In genomic region chr20:46757754-46758678, GRCh38 we compare ENCODE assay signal across 8 cellular contexts. TPM values are rescaled to one million over a fixed set of nuclear protein-coding genes. Genes with fewer than 3 reads are reported as not detected.
A peak's percentile ranks its signal among the peaks of the same experiment; 100 is the strongest.
DNase-seq lines count a peak whose midpoint lies in the region; ATAC-seq and TF ChIP-seq lines count a peak whose summit lies in the region.

No MANE protein-coding gene starts in this region.

- CTCF ChIA-PET in RWPE1 (lab: Yijun Ruan, JAX) = interaction anchor here (0.5 to 3.4 kb wide), 26 partner anchors 8 to 1412 kb away, joined by 3 to 29 read pairs (median 4); partner anchors contain the start of gene ZSWIM1

- H3K27ac ChIP-seq in RWPE1 = no peak overlapping the region

- POLR2A ChIA-PET in RWPE1 (lab: Yijun Ruan, JAX; ENCODE audit: low non-redundant PET) = no interaction called here

- DNase-seq in DMS53 treated with DMSO at 0.1 percent for 48 hours (lab: John Stamatoyannopoulos, UW; ENCODE audit: unreplicated experiment) (peak; percentile 59), LoVo (ENCODE audit: low spot score) (peak; percentile 39), RWPE1 (ENCODE audit: low spot score) (peak; percentile 87), globus pallidus (ENCODE audit: low spot score) (peak; percentile 16), renal cortical epithelial cell (ENCODE audit: low read depth) (peak; percentile 37)
- peak; percentile 59 for DNase-seq in activated naive CD4-positive, alpha-beta T cell treated with Interleukin-2 at 50 U/mL for 16 hours

- TF ChIP-seq CTCF in RWPE1 (conservative IDR thresholded peaks at IDR 0.05; ENCODE audit: low read depth) = peak; percentile 100

- ATAC-seq in GM19351 (IDR thresholded peaks at IDR 0.05; ENCODE audit: unreplicated experiment) (no peak), HG03196 (IDR thresholded peaks at IDR 0.05; ENCODE audit: unreplicated experiment) (no peak)

RNA-seq across cellular contexts. Expression of gene SLC2A10, which starts 48.6 kb away (rescaled TPM):
- total RNA-seq in renal cortical epithelial cell = 8.0 and 13.9 TPM in 2 replicates

Comparison
In these comparisons a context has a peak if more than half of its experiments do, and no peak if none do; other contexts are left out.
1. DNase-seq: peak in every context shown above with its lines; median percentile 87 in RWPE1; 59 in DMS53 treated with DMSO at 0.1 percent for 48 hours; 59 in activated naive CD4-positive, alpha-beta T cell treated with Interleukin-2 at 50 U/mL for 16 hours; 39 in LoVo; 37 in renal cortical epithelial cell; 16 in globus pallidus.